21 cellular contexts compared by ENCODE assay signal in genomic region chr2:44529448-44529847, GRCh38.
DNase-seq lines count a peak whose midpoint lies in the region.
"Had no signal": no experiment of that assay in that cellular context is flagged by ENCODE, and none has a peak within 500 bp of the region (broad histone marks: within the 10 kb centered on the region; RNA-seq: fewer than 3 reads in every experiment).

No MANE protein-coding gene starts in this region.

- H3K27me3 ChIP-seq in HUES48 (ENCODE audit: control insufficient read depth, insufficient read depth, low read length) (no peaks in the 10 kb centered on the region), SJCRH30 (no peaks in the 10 kb centered on the region)
- H3K27me3 ChIP-seq: BLaER1 had no signal

- H3K4me3 ChIP-seq in HUES48 (ENCODE audit: low read depth, low read length) (no peak overlapping the region), SJCRH30 (no peak overlapping the region)
- H3K4me3 ChIP-seq: BLaER1 had no signal

- H3K9ac ChIP-seq in HUES48 (ENCODE audit: low read depth, low read length), result no peak overlapping the region
- H3K9ac ChIP-seq: BLaER1 had no signal

- H3K36me3 ChIP-seq in HUES48 (ENCODE audit: control insufficient read depth, insufficient read depth, low read length) (no peaks in the 10 kb centered on the region), SJCRH30 (no peaks in the 10 kb centered on the region)
- H3K36me3 ChIP-seq: BLaER1 had no signal

- H3K9me3 ChIP-seq in HUES48 (ENCODE audit: control insufficient read depth, insufficient read depth, low read length), result no peaks in the 10 kb centered on the region
- no peaks in the 10 kb centered on the region for H3K9me3 ChIP-seq in SJCRH30 (replicated peaks)
- H3K9me3 ChIP-seq: BLaER1 had no signal

- H3K4me1 ChIP-seq in HUES48 (ENCODE audit: control insufficient read depth, insufficient read depth, low read length) (no peaks in the 10 kb centered on the region), SJCRH30 (peaks cover 40% of the 10 kb centered on the region)
- H3K4me1 ChIP-seq: BLaER1 had no signal

- DNase-seq in ELR (ENCODE audit: low read depth) (peak; percentile 13), SJCRH30 (peak; percentile 18 to 58), epithelial cell of prostate (ENCODE audit: low read depth, low spot score) (no peak), NCI-H1436 treated with DMSO at 0.1 percent for 48 hours (lab: John Stamatoyannopoulos, UW) (no peak), midbrain (lab: John Stamatoyannopoulos, UW) (no peak), NOMO-1 treated with DMSO at 0.1 percent for 48 hours (lab: John Stamatoyannopoulos, UW; ENCODE audit: unreplicated experiment) (no peak), NCI-H2107 (lab: John Stamatoyannopoulos, UW) (no peak)
- DNase-seq: CD4-positive, CD25-positive, alpha-beta regulatory T cell; DMS153; HCEC 1CT; IMR-90; KG1; NCI-H1092 treated with DMSO at 0.1 percent for 48 hours; NCI-H146; NCI-H1930; NCI-H446 treated with DMSO at 0.1 percent for 48 hours; NCI-H526; OCI-M1; T-cell had no signal

- H3K27ac ChIP-seq in HUES48 (ENCODE audit: low read depth, low read length), result peak overlapping the region; percentile 2
- peak overlapping the region; percentile 66 for H3K27ac ChIP-seq in SJCRH30
- H3K27ac ChIP-seq in epithelial cell of prostate, result peak overlapping the region; percentile 32
- H3K27ac ChIP-seq: BLaER1 had no signal

Comparison
In these comparisons a context has a peak if more than half of its experiments do, and no peak if none do; other contexts are left out.
1. DNase-seq: peak in ELR (single experiment) and SJCRH30 (2 of 2); none in epithelial cell of prostate (single experiment), NCI-H1436 treated with DMSO at 0.1 percent for 48 hours (single experiment), midbrain (single experiment), NOMO-1 treated with DMSO at 0.1 percent for 48 hours (single experiment) and NCI-H2107 (single experiment).
2. H3K27ac ChIP-seq: peak in every context shown above with its lines; median percentile 66 in SJCRH30; 32 in epithelial cell of prostate; 2 in HUES48.